Comparison of ENCODE assay signal across 28 cellular contexts in the genomic region with DNA sequence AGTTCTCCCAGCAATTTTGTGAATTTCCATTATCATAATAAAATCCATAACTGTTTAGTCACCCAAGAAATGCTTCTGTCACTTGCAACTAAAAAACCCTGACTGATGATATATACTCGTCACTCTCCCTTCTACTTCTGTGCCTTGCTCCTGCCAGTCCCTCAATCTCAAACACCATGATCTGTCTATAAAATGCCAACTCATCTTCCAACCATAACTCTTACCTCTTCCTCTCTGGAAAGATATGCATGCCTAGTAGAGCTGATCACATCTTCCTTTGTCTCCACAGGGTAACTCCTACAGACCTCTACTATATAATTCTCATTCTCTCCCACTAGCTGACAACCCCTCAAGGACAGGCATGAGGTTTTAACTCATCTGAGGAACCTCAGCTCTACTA. TPM values are rescaled to one million over a fixed set of nuclear protein-coding genes. Genes with fewer than 3 reads are reported as not detected.
"Had no signal": no experiment of that assay in that cellular context is flagged by ENCODE, and none has a peak within 500 bp of the region (broad histone marks: within the 10 kb centered on the region; RNA-seq: fewer than 3 reads in every experiment).

No MANE protein-coding gene starts in this region.

- H3K36me3 ChIP-seq: colonic mucosa, esophagus muscularis mucosa, left lung, ovary, sigmoid colon, tibial artery had no signal

- H3K9me3 Mint-ChIP-seq: dendritic cell treated with granulocyte-macrophage colony-stimulating factor and Interleukin-4, amounts not matched to agents 40 ng/mL and 50 ng/mL, for 4 days; endodermal cell; nephron progenitor cell had no signal

- H3K9me3 ChIP-seq: colonic mucosa, esophagus muscularis mucosa, left lung, ovary, psoas muscle, sigmoid colon, testis had no signal

- H3K4me1 ChIP-seq: colonic mucosa, esophagus muscularis mucosa, left lung, psoas muscle, sigmoid colon, testis, tibial artery had no signal

- H3K4me3 ChIP-seq: colonic mucosa, esophagus muscularis mucosa, left lung, ovary, psoas muscle, sigmoid colon, testis, tibial artery had no signal

- H3K4me3 Mint-ChIP-seq: dendritic cell treated with granulocyte-macrophage colony-stimulating factor and Interleukin-4, amounts not matched to agents 40 ng/mL and 50 ng/mL, for 4 days; endodermal cell; immature natural killer cell; naive thymus-derived CD8-positive, alpha-beta T cell; nephron progenitor cell; stimulated activated effector memory CD8-positive, alpha-beta T cell treated with anti-CD3 and anti-CD28 coated beads, Interleukin-12 subunit alpha, Interleukin-12 subunit beta, amount 100 ng/mL, for 72 hours; type B pancreatic cell had no signal

- H3K27me3 ChIP-seq: colonic mucosa, esophagus muscularis mucosa, left lung, ovary, sigmoid colon, testis, tibial artery had no signal

- H3K36me3 Mint-ChIP-seq: immature natural killer cell; stimulated activated effector memory CD8-positive, alpha-beta T cell treated with anti-CD3 and anti-CD28 coated beads, Interleukin-12 subunit alpha, Interleukin-12 subunit beta, amount 100 ng/mL, for 72 hours; type B pancreatic cell had no signal

- H3K27me3 Mint-ChIP-seq: dendritic cell treated with granulocyte-macrophage colony-stimulating factor and Interleukin-4, amounts not matched to agents 40 ng/mL and 50 ng/mL, for 4 days; type B pancreatic cell had no signal

- H3K4me1 Mint-ChIP-seq: immature natural killer cell; naive thymus-derived CD8-positive, alpha-beta T cell; stimulated activated effector memory CD8-positive, alpha-beta T cell treated with anti-CD3 and anti-CD28 coated beads, Interleukin-12 subunit alpha, Interleukin-12 subunit beta, amount 100 ng/mL, for 72 hours had no signal

- H3K27ac ChIP-seq: colonic mucosa, esophagus muscularis mucosa, left lung, ovary, psoas muscle, sigmoid colon, testis, tibial artery had no signal

- DNase-seq: colonic mucosa; effector CD8-positive, alpha-beta T cell; endodermal cell; foreskin melanocyte; hypothalamus; immature natural killer cell; islet precursor cell; left lung; mesendoderm; midbrain; naive thymus-derived CD8-positive, alpha-beta T cell; nephron progenitor cell; nucleus accumbens; ovary; posterior cingulate gyrus; psoas muscle; right cardiac atrium; sigmoid colon; stimulated activated CD4-positive, alpha-beta T cell treated with anti-CD3 and anti-CD28 coated beads, Interleukin-2, amount 100 ng/mL, for 24 hours; stimulated activated CD4-positive, alpha-beta T cell treated with anti-CD3 and anti-CD28 coated beads, Interleukin-4, amount 100 ng/mL, for 24 hours; stimulated activated naive CD4-positive, alpha-beta T cell treated with Interleukin-2 at 50 U/mL for 16 hours; substantia nigra; testis; tibial artery had no signal

- H3K27ac Mint-ChIP-seq: dendritic cell treated with granulocyte-macrophage colony-stimulating factor and Interleukin-4, amounts not matched to agents 40 ng/mL and 50 ng/mL, for 4 days; endodermal cell; immature natural killer cell; naive thymus-derived CD8-positive, alpha-beta T cell; nephron progenitor cell; stimulated activated effector memory CD8-positive, alpha-beta T cell treated with anti-CD3 and anti-CD28 coated beads, Interleukin-12 subunit alpha, Interleukin-12 subunit beta, amount 100 ng/mL, for 72 hours; type B pancreatic cell had no signal

RNA-seq across cellular contexts. Expression of a gene that starts 5.2 kb away (rescaled TPM):
- total RNA-seq: naive thymus-derived CD8-positive, alpha-beta T cell had no signal
